In the genomic region with DNA sequence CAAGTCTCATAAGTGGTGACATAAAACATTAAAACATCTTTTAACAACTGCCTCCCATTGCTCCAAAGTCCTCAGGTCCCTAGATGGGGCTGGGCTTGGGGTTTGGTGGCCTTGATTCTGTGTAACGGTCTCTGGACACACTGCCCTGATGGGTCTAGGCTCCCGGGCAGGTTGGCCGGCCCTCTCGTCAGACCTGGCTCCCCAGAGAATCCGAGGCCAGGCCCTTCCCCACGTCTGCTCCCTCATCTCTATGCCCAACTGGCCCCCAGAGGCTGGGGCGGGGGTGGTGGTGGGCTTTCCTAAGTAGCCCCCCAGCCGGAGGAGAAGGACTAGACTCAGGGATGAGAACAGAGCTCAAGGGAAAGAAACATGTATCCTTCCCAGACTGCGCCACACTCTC, we compare ENCODE assay signal across 37 cellular contexts. TPM values are rescaled to one million over a fixed set of nuclear protein-coding genes. Genes with fewer than 3 reads are reported as not detected.
"Had no signal": no experiment of that assay in that cellular context is flagged by ENCODE, and none has a peak within 500 bp of the region (broad histone marks: within the 10 kb centered on the region; RNA-seq: fewer than 3 reads in every experiment).

No MANE protein-coding gene starts in this region.

- H3K27ac Mint-ChIP-seq: activated B cell treated with CpG ODN at 0.5 μM for 24 hours; activated CD4-positive, alpha-beta memory T cell treated with anti-CD3 and anti-CD28 coated beads, Interleukin-2, amount 10 ng/mL, durations not matched to agents 7 days and 5 days; activated CD4-positive, alpha-beta T cell treated with anti-CD3 and anti-CD28 coated beads, Interleukin-2, amount 10 ng/mL, durations not matched to agents 24 days and 14 days; activated CD8-positive, alpha-beta memory T cell treated with anti-CD3 and anti-CD28 coated beads, Interleukin-2, amount 10 ng/mL, durations not matched to agents 7 days and 5 days; activated CD8-positive, alpha-beta T cell treated with anti-CD3 and anti-CD28 coated beads, Interleukin-2, amount 10 ng/mL, durations not matched to agents 7 days and 5 days; activated naive CD4-positive, alpha-beta T cell treated with anti-CD3 and anti-CD28 coated beads, Interleukin-2, amount 10 ng/mL, durations not matched to agents 7 days and 5 days; activated naive CD4-positive, alpha-beta T cell treated with anti-CD3 and anti-CD28 coated beads, Interleukin-2, amount 50 U/mL, for 24 hours; activated naive CD8-positive, alpha-beta T cell; activated naive CD8-positive, alpha-beta T cell treated with anti-CD3 and anti-CD28 coated beads, Interleukin-2, amount 10 ng/mL, durations not matched to agents 7 days and 5 days; activated naive CD8-positive, alpha-beta T cell treated with anti-CD3 and anti-CD28 coated beads, Interleukin-2, amount 50 U/mL, for 24 hours; activated T-cell treated with anti-CD3 and anti-CD28 coated beads, Interleukin-2, amount 50 U/mL, for 24 hours; activated T-helper 2 cell treated with anti-CD3 and anti-CD28 coated beads, Interferon-gamma antibody, Interleukin-2, Interleukin-4, amounts not matched to agents 10 μg/mL and 5 μg/mL and 100 μg/mL, durations not matched to agents 14 hours and 24 hours and 36 hours; brain; T-helper 1 cell treated with Interleukin-12 subunit alpha and Interleukin-12 subunit beta and Interleukin-4 antibody, amounts not matched to agents 30 μg/mL and 1 μg/mL, for 36 hours; T-helper 2 cell treated with Interferon-gamma antibody and Interleukin-4, amounts not matched to agents 5 μg/mL and 100 μg/mL, for 36 hours had no signal

- ATAC-seq: activated CD8-positive, alpha-beta memory T cell treated with anti-CD3 and anti-CD28 coated beads, Interleukin-2, amount 10 ng/mL, durations not matched to agents 7 days and 5 days; activated CD8-positive, alpha-beta T cell treated with anti-CD3 and anti-CD28 coated beads, Interleukin-2, amount 10 ng/mL, durations not matched to agents 7 days and 5 days; activated naive CD8-positive, alpha-beta T cell treated with anti-CD3 and anti-CD28 coated beads, Interleukin-2, amount 50 U/mL, for 24 hours had no signal

- H3K9me3 ChIP-seq: ascending aorta had no signal

- H3K4me1 Mint-ChIP-seq: activated B cell treated with CpG ODN at 0.5 μM for 24 hours; activated CD4-positive, alpha-beta memory T cell treated with anti-CD3 and anti-CD28 coated beads, Interleukin-2, amount 10 ng/mL, durations not matched to agents 7 days and 5 days; activated CD4-positive, alpha-beta T cell treated with anti-CD3 and anti-CD28 coated beads, Interleukin-2, amount 10 ng/mL, durations not matched to agents 24 days and 14 days; activated CD8-positive, alpha-beta memory T cell treated with anti-CD3 and anti-CD28 coated beads, Interleukin-2, amount 10 ng/mL, durations not matched to agents 7 days and 5 days; activated naive CD4-positive, alpha-beta T cell treated with anti-CD3 and anti-CD28 coated beads, Interleukin-2, amount 10 ng/mL, durations not matched to agents 7 days and 5 days; activated naive CD4-positive, alpha-beta T cell treated with anti-CD3 and anti-CD28 coated beads, Interleukin-2, amount 50 U/mL, for 24 hours; activated naive CD8-positive, alpha-beta T cell treated with anti-CD3 and anti-CD28 coated beads, Interleukin-2, amount 10 ng/mL, durations not matched to agents 7 days and 5 days; activated naive CD8-positive, alpha-beta T cell treated with anti-CD3 and anti-CD28 coated beads, Interleukin-2, amount 50 U/mL, for 24 hours; brain; central memory CD8-positive, alpha-beta T cell had no signal

- H3K9me3 Mint-ChIP-seq: activated B cell treated with CpG ODN at 0.5 μM for 24 hours; activated CD4-positive, alpha-beta memory T cell treated with anti-CD3 and anti-CD28 coated beads, Interleukin-2, amount 10 ng/mL, durations not matched to agents 7 days and 5 days; activated CD4-positive, alpha-beta T cell treated with anti-CD3 and anti-CD28 coated beads, Interleukin-2, amount 10 ng/mL, durations not matched to agents 24 days and 14 days; activated naive CD4-positive, alpha-beta T cell treated with anti-CD3 and anti-CD28 coated beads, Interleukin-2, amount 10 ng/mL, durations not matched to agents 7 days and 5 days; activated naive CD4-positive, alpha-beta T cell treated with anti-CD3 and anti-CD28 coated beads, Interleukin-2, amount 50 U/mL, for 24 hours; activated naive CD8-positive, alpha-beta T cell treated with anti-CD3 and anti-CD28 coated beads, Interleukin-2, amount 10 ng/mL, durations not matched to agents 7 days and 5 days; activated naive CD8-positive, alpha-beta T cell treated with anti-CD3 and anti-CD28 coated beads, Interleukin-2, amount 50 U/mL, for 24 hours; activated T-cell treated with anti-CD3 and anti-CD28 coated beads, Interleukin-2, amount 50 U/mL, for 24 hours; activated T-helper 2 cell treated with anti-CD3 and anti-CD28 coated beads, Interferon-gamma antibody, Interleukin-2, Interleukin-4, amounts not matched to agents 10 μg/mL and 5 μg/mL and 100 μg/mL, durations not matched to agents 14 hours and 24 hours and 36 hours; brain; central memory CD8-positive, alpha-beta T cell; T-helper 1 cell treated with Interleukin-12 subunit alpha and Interleukin-12 subunit beta and Interleukin-4 antibody, amounts not matched to agents 30 μg/mL and 1 μg/mL, for 36 hours; T-helper 2 cell treated with Interferon-gamma antibody and Interleukin-4, amounts not matched to agents 5 μg/mL and 100 μg/mL, for 36 hours had no signal

- H3K4me1 ChIP-seq: ascending aorta had no signal

- H3K4me3 Mint-ChIP-seq: activated B cell treated with CpG ODN at 0.5 μM for 24 hours; activated CD4-positive, alpha-beta memory T cell treated with anti-CD3 and anti-CD28 coated beads, Interleukin-2, amount 10 ng/mL, durations not matched to agents 7 days and 5 days; activated CD4-positive, alpha-beta T cell treated with anti-CD3 and anti-CD28 coated beads, Interleukin-2, amount 10 ng/mL, durations not matched to agents 24 days and 14 days; activated CD8-positive, alpha-beta memory T cell treated with anti-CD3 and anti-CD28 coated beads, Interleukin-2, amount 10 ng/mL, durations not matched to agents 7 days and 5 days; activated CD8-positive, alpha-beta T cell treated with anti-CD3 and anti-CD28 coated beads, Interleukin-2, amount 10 ng/mL, durations not matched to agents 7 days and 5 days; activated naive CD4-positive, alpha-beta T cell treated with anti-CD3 and anti-CD28 coated beads, Interleukin-2, amount 10 ng/mL, durations not matched to agents 7 days and 5 days; activated naive CD4-positive, alpha-beta T cell treated with anti-CD3 and anti-CD28 coated beads, Interleukin-2, amount 50 U/mL, for 24 hours; activated naive CD8-positive, alpha-beta T cell; activated naive CD8-positive, alpha-beta T cell treated with anti-CD3 and anti-CD28 coated beads, Interleukin-2, amount 10 ng/mL, durations not matched to agents 7 days and 5 days; activated naive CD8-positive, alpha-beta T cell treated with anti-CD3 and anti-CD28 coated beads, Interleukin-2, amount 50 U/mL, for 24 hours; activated T-cell treated with anti-CD3 and anti-CD28 coated beads, Interleukin-2, amount 50 U/mL, for 24 hours; brain; central memory CD8-positive, alpha-beta T cell; T-helper 1 cell treated with Interleukin-12 subunit alpha and Interleukin-12 subunit beta and Interleukin-4 antibody, amounts not matched to agents 30 μg/mL and 1 μg/mL, for 36 hours; T-helper 2 cell treated with Interferon-gamma antibody and Interleukin-4, amounts not matched to agents 5 μg/mL and 100 μg/mL, for 36 hours had no signal

- H3K27ac ChIP-seq: ascending aorta, cardiac muscle cell, WERI-Rb-1 had no signal

- DNase-seq: activated B cell treated with CpG ODN at 0.5 μM for 24 hours; activated CD4-positive, alpha-beta memory T cell treated with anti-CD3 and anti-CD28 coated beads, Interleukin-2, amount 10 ng/mL, durations not matched to agents 7 days and 5 days; activated CD4-positive, alpha-beta T cell treated with anti-CD3 and anti-CD28 coated beads for 4 hours; activated CD4-positive, alpha-beta T cell treated with anti-CD3 and anti-CD28 coated beads, Interleukin-2, amount 10 ng/mL, durations not matched to agents 24 days and 14 days; activated CD4-positive, alpha-beta T cell treated with anti-CD3 and anti-CD28 coated beads, Interleukin-2, amount 50 U/mL, for 48 hours; activated CD4-positive, CD25-positive, alpha-beta regulatory T cell treated with anti-CD3 and anti-CD28 coated beads, Interleukin-2, amount 50 U/mL, for 72 hours; activated CD8-positive, alpha-beta memory T cell treated with anti-CD3 and anti-CD28 coated beads for 24 hours; activated CD8-positive, alpha-beta memory T cell treated with anti-CD3 and anti-CD28 coated beads, Interleukin-2, amount 10 ng/mL, durations not matched to agents 7 days and 5 days; activated CD8-positive, alpha-beta memory T cell treated with anti-CD3 and anti-CD28 coated beads, Interleukin-2, amount 50 U/mL, for 48 hours; activated CD8-positive, alpha-beta T cell treated with anti-CD3 and anti-CD28 coated beads, Interleukin-2, amount 10 ng/mL, durations not matched to agents 7 days and 5 days; activated effector memory CD4-positive, alpha-beta T cell treated with Interleukin-2 at 50 U/mL for 16 hours; activated gamma-delta T cell; activated naive CD4-positive, alpha-beta T cell treated with anti-CD3 and anti-CD28 coated beads, Interleukin-2, amount 10 ng/mL, durations not matched to agents 7 days and 5 days; activated naive CD4-positive, alpha-beta T cell treated with Interleukin-2 at 50 U/mL for 16 hours; activated naive CD8-positive, alpha-beta T cell treated with anti-CD3 and anti-CD28 coated beads, Interleukin-2, amount 10 ng/mL, durations not matched to agents 7 days and 5 days; activated naive CD8-positive, alpha-beta T cell treated with anti-CD3 and anti-CD28 coated beads, Interleukin-2, amount 50 U/mL, for 24 hours; activated T-cell treated with anti-CD3 and anti-CD28 coated beads, Interleukin-2, amount 50 U/mL, for 24 hours; activated T-cell treated with anti-CD3 and anti-CD28 coated beads, Interleukin-2, amount 50 U/mL, for 48 hours; amygdala; anterior cingulate cortex; caudate nucleus; cerebellar nuclear complex; SW 1271; T-helper 1 cell; T-helper 2 cell; T-helper 9 cell; WERI-Rb-1 had no signal

- H3K27me3 Mint-ChIP-seq: activated B cell treated with CpG ODN at 0.5 μM for 24 hours; activated CD4-positive, alpha-beta memory T cell treated with anti-CD3 and anti-CD28 coated beads, Interleukin-2, amount 10 ng/mL, durations not matched to agents 7 days and 5 days; activated CD4-positive, alpha-beta T cell treated with anti-CD3 and anti-CD28 coated beads, Interleukin-2, amount 10 ng/mL, durations not matched to agents 24 days and 14 days; activated CD8-positive, alpha-beta memory T cell treated with anti-CD3 and anti-CD28 coated beads, Interleukin-2, amount 10 ng/mL, durations not matched to agents 7 days and 5 days; activated naive CD4-positive, alpha-beta T cell treated with anti-CD3 and anti-CD28 coated beads, Interleukin-2, amount 10 ng/mL, durations not matched to agents 7 days and 5 days; activated naive CD4-positive, alpha-beta T cell treated with anti-CD3 and anti-CD28 coated beads, Interleukin-2, amount 50 U/mL, for 24 hours; activated naive CD8-positive, alpha-beta T cell; activated naive CD8-positive, alpha-beta T cell treated with anti-CD3 and anti-CD28 coated beads, Interleukin-2, amount 10 ng/mL, durations not matched to agents 7 days and 5 days; activated naive CD8-positive, alpha-beta T cell treated with anti-CD3 and anti-CD28 coated beads, Interleukin-2, amount 50 U/mL, for 24 hours; activated T-cell treated with anti-CD3 and anti-CD28 coated beads, Interleukin-2, amount 50 U/mL, for 24 hours; brain; central memory CD8-positive, alpha-beta T cell had no signal

- H3K36me3 Mint-ChIP-seq: activated CD8-positive, alpha-beta memory T cell treated with anti-CD3 and anti-CD28 coated beads, Interleukin-2, amount 10 ng/mL, durations not matched to agents 7 days and 5 days; activated naive CD8-positive, alpha-beta T cell treated with anti-CD3 and anti-CD28 coated beads, Interleukin-2, amount 10 ng/mL, durations not matched to agents 7 days and 5 days had no signal

- H3K4me3 ChIP-seq: ascending aorta, cardiac muscle cell had no signal

- H3K27me3 ChIP-seq: ascending aorta, cardiac muscle cell had no signal

- H3K36me3 ChIP-seq: WERI-Rb-1 had no signal

RNA-seq across cellular contexts. Expression of gene EFCAB10, which starts 31.5 kb away (rescaled TPM):
- total RNA-seq: activated B cell treated with CpG ODN at 0.5 μM for 24 hours; activated CD4-positive, alpha-beta memory T cell treated with anti-CD3 and anti-CD28 coated beads, Interleukin-2, amount 10 ng/mL, durations not matched to agents 7 days and 5 days; activated CD4-positive, alpha-beta T cell treated with anti-CD3 and anti-CD28 coated beads, Interleukin-2, amount 10 ng/mL, durations not matched to agents 24 days and 14 days; activated CD8-positive, alpha-beta memory T cell treated with anti-CD3 and anti-CD28 coated beads, Interleukin-2, amount 10 ng/mL, durations not matched to agents 7 days and 5 days; activated CD8-positive, alpha-beta T cell treated with anti-CD3 and anti-CD28 coated beads, Interleukin-2, amount 10 ng/mL, durations not matched to agents 7 days and 5 days; activated naive CD8-positive, alpha-beta T cell treated with anti-CD3 and anti-CD28 coated beads, Interleukin-2, amount 10 ng/mL, durations not matched to agents 7 days and 5 days; activated T-helper 2 cell treated with anti-CD3 and anti-CD28 coated beads, Interferon-gamma antibody, Interleukin-2, Interleukin-4, amounts not matched to agents 10 μg/mL and 5 μg/mL and 100 μg/mL, durations not matched to agents 14 hours and 24 hours and 36 hours; ascending aorta; cardiac muscle cell had no signal
- polyA plus RNA-seq: adipose tissue had no signal
